In the genomic region with DNA sequence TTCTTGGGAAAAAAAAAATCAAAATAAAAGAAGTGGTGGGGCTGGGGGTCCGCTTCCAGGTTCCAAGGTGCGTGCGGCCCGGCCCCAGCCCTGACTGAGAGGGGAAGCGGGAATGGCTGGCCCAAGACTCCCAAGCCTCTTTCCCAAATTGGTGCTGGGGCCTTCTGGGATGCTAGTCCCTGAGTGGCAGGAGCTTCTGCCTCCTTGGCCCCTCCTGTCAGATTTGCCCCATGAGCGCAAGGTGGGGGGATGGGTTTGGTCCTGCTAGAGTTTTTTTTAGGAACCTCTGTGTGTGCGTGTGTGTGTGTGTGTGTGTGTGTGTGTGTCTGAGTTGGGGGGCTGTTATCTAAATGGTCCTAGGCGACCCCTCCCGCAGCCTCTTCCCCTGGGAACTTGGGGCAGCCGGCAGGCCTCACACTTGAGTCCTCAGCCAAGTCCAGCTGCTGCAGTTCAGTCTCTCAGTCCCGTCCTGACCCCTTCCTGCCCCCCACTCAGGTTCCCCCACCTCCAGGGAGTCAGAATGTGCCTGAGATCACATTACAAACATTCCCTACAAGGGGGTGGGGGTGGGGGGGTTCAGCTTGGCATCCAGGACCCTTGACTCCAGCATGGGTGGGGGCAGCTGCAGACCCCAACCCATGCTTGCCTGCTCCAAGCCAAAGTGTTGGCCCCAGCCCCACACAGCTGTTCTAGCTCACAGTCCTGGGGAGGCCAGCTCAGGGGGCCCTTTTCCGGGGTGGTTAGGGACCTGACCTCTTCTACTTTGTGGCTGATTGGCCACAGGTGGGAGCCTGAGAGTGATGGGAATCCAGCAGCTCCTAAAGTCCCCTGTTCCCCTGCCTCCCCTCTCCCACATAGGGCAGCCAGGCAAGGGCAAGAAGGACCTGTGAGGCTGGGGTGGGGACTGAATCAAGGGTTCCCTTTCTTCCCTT, we compare ENCODE assay signal across 9 cellular contexts. TPM values are rescaled to one million over a fixed set of nuclear protein-coding genes. Genes with fewer than 3 reads are reported as not detected.
DNase-seq lines count a peak whose midpoint lies in the region; ATAC-seq, FAIRE-seq and TF ChIP-seq lines count a peak whose summit lies in the region.
"Had no signal": no experiment of that assay in that cellular context is flagged by ENCODE, and none has a peak within 500 bp of the region (broad histone marks: within the 10 kb centered on the region; RNA-seq: fewer than 3 reads in every experiment).

No MANE protein-coding gene starts in this region.

- H3K36me3 Mint-ChIP-seq in WTC11: peaks cover 3% of the 10 kb centered on the region

- peaks cover 7% of the 10 kb centered on the region for H3K4me1 ChIP-seq in right cardiac atrium (ENCODE audit: control insufficient read depth, insufficient read depth, low read length)
- peaks cover 2% of the 10 kb centered on the region for H3K4me1 ChIP-seq in rectal smooth muscle tissue (ENCODE audit: control insufficient read depth, insufficient read depth, low read length)
- no peaks in the 10 kb centered on the region for H3K4me1 ChIP-seq in pancreas

- POLR2A ChIA-PET in WTC11 (lab: Charles Lee): interaction anchor here (1.2 kb wide), 1 partner anchor 389 kb away, joined by 3 read pairs; no protein-coding TSS in a partner anchor

- peaks cover 97% of the 10 kb centered on the region for H3K27me3 Mint-ChIP-seq in WTC11 (ENCODE audit: low read depth)

- H3K27ac ChIP-seq in right cardiac atrium (ENCODE audit: low read length) (no peak overlapping the region), rectal smooth muscle tissue (ENCODE audit: low read depth, low read length) (no peak overlapping the region), pancreas (no peak overlapping the region)

- H3K9me3 ChIP-seq in right cardiac atrium (ENCODE audit: control insufficient read depth, low read length) (no peaks in the 10 kb centered on the region), pancreas (no peaks in the 10 kb centered on the region)

- intact Hi-C loops in right cardiac atrium (cut with DNase I): loop anchor here in 1 of 4 donors (5.0 kb wide), 1 partner anchor 65 kb away; no protein-coding TSS in a partner anchor
- intact Hi-C loops in pancreas (cut with DNase I): no loop called here

- peak overlapping the region; percentile 56 for H3K4me3 Mint-ChIP-seq in WTC11

- H3K4me3 ChIP-seq in right cardiac atrium (ENCODE audit: low read length) (peak overlapping the region; percentile 92), rectal smooth muscle tissue (ENCODE audit: low read length) (peak overlapping the region; percentile 20), pancreas (no peak overlapping the region)

- no peak overlapping the region for H3K27ac Mint-ChIP-seq in WTC11

- DNase-seq in ELF-1 (ENCODE audit: low read depth, low spot score) (peak; percentile 27), WTC11 (ENCODE audit: low spot score) (no peak), right cardiac atrium (no peak), NCI-H510A (lab: John Stamatoyannopoulos, UW) (no peak), pancreas (no peak), NCI-H524 (lab: John Stamatoyannopoulos, UW) (no peak)
- DNase-seq in activated CD4-positive, alpha-beta T cell treated with anti-CD3 and anti-CD28 coated beads, Interleukin-2, amount 50 U/mL, for 4 hours: no peak
- DNase-seq: NCI-H2029 had no signal

- no peak overlapping the region for H3K9ac ChIP-seq in rectal smooth muscle tissue (ENCODE audit: low read length)

- ATAC-seq in WTC11: no peak
- ATAC-seq in right cardiac atrium: no peak
- ATAC-seq in pancreas: no peak

- 33% methylated on average over 12 of the region's 12 CpGs for WGBS in right cardiac atrium
- 64 to 85% methylated on average over 12 of the region's 12 CpGs for WGBS in pancreas, 2 donors

- no peak for TF ChIP-seq CTCF in WTC11 (IDR thresholded peaks at IDR 0.05)
- TF ChIP-seq CTCF in pancreas (IDR thresholded peaks at IDR 0.05): no peak

- H3K27me3 ChIP-seq in right cardiac atrium (ENCODE audit: control insufficient read depth, insufficient read depth): no peaks in the 10 kb centered on the region
- no peaks in the 10 kb centered on the region for H3K27me3 ChIP-seq in rectal smooth muscle tissue (ENCODE audit: control insufficient read depth, insufficient read depth, low read length)
- H3K27me3 ChIP-seq in pancreas: no peaks in the 10 kb centered on the region

- H3K36me3 ChIP-seq in rectal smooth muscle tissue (ENCODE audit: control insufficient read depth, insufficient read depth, low read length): no peaks in the 10 kb centered on the region
- no peaks in the 10 kb centered on the region for H3K36me3 ChIP-seq in pancreas

- no peaks in the 10 kb centered on the region for H3K9me3 Mint-ChIP-seq in WTC11

- peaks cover 22% of the 10 kb centered on the region for H3K4me1 Mint-ChIP-seq in WTC11

- CTCF ChIA-PET in WTC11 (lab: Charles Lee): interaction anchor here (1.4 kb wide), 1 partner anchor 555 kb away, joined by 4 read pairs; no protein-coding TSS in a partner anchor

- FAIRE-seq in pancreas (lab: Jason Lieb, UNC): no peak

TF ChIP-seq in WTC11, 78 proteins besides CTCF, POLR2A, EP300 and RAD21 (continues in another document):
- TF ChIP-seq, protein P1, sequence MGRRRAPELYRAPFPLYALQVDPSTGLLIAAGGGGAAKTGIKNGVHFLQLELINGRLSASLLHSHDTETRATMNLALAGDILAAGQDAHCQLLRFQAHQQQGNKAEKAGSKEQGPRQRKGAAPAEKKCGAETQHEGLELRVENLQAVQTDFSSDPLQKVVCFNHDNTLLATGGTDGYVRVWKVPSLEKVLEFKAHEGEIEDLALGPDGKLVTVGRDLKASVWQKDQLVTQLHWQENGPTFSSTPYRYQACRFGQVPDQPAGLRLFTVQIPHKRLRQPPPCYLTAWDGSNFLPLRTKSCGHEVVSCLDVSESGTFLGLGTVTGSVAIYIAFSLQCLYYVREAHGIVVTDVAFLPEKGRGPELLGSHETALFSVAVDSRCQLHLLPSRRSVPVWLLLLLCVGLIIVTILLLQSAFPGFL (CRISPR knock-in tag; IDR thresholded peaks at IDR 0.05; ENCODE audit: borderline replicate concordance): no peak
- TF ChIP-seq, protein P2, sequence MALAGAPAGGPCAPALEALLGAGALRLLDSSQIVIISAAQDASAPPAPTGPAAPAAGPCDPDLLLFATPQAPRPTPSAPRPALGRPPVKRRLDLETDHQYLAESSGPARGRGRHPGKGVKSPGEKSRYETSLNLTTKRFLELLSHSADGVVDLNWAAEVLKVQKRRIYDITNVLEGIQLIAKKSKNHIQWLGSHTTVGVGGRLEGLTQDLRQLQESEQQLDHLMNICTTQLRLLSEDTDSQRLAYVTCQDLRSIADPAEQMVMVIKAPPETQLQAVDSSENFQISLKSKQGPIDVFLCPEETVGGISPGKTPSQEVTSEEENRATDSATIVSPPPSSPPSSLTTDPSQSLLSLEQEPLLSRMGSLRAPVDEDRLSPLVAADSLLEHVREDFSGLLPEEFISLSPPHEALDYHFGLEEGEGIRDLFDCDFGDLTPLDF (CRISPR knock-in tag; IDR thresholded peaks at IDR 0.05): no peak
- TF ChIP-seq, protein P3, sequence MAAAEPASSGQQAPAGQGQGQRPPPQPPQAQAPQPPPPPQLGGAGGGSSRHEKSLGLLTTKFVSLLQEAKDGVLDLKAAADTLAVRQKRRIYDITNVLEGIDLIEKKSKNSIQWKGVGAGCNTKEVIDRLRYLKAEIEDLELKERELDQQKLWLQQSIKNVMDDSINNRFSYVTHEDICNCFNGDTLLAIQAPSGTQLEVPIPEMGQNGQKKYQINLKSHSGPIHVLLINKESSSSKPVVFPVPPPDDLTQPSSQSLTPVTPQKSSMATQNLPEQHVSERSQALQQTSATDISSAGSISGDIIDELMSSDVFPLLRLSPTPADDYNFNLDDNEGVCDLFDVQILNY (CRISPR knock-in tag; IDR thresholded peaks at IDR 0.05): no peak
- no peak for TF ChIP-seq NR2C2 (CRISPR knock-in tag; IDR thresholded peaks at IDR 0.05)
- TF ChIP-seq, protein P4, sequence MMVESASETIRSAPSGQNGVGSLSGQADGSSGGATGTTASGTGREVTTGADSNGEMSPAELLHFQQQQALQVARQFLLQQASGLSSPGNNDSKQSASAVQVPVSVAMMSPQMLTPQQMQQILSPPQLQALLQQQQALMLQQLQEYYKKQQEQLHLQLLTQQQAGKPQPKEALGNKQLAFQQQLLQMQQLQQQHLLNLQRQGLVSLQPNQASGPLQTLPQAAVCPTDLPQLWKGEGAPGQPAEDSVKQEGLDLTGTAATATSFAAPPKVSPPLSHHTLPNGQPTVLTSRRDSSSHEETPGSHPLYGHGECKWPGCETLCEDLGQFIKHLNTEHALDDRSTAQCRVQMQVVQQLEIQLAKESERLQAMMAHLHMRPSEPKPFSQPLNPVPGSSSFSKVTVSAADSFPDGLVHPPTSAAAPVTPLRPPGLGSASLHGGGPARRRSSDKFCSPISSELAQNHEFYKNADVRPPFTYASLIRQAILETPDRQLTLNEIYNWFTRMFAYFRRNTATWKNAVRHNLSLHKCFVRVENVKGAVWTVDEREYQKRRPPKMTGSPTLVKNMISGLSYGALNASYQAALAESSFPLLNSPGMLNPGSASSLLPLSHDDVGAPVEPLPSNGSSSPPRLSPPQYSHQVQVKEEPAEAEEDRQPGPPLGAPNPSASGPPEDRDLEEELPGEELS (CRISPR knock-in tag; IDR thresholded peaks at IDR 0.05): no peak
- TF ChIP-seq, protein P5, sequence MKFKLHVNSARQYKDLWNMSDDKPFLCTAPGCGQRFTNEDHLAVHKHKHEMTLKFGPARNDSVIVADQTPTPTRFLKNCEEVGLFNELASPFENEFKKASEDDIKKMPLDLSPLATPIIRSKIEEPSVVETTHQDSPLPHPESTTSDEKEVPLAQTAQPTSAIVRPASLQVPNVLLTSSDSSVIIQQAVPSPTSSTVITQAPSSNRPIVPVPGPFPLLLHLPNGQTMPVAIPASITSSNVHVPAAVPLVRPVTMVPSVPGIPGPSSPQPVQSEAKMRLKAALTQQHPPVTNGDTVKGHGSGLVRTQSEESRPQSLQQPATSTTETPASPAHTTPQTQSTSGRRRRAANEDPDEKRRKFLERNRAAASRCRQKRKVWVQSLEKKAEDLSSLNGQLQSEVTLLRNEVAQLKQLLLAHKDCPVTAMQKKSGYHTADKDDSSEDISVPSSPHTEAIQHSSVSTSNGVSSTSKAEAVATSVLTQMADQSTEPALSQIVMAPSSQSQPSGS (CRISPR knock-in tag; IDR thresholded peaks at IDR 0.05; ENCODE audit: borderline replicate concordance, low read depth): no peak

RNA-seq across cellular contexts. Expression of a gene that starts 4.0 kb away (rescaled TPM):
- total RNA-seq in WTC11 (2021) (9.7 to 16.4 TPM (median 10.0 TPM) in 3 replicates), right cardiac atrium (10 to 100 TPM; 18.6 to 28.0 (median 24.4) TPM), pancreas (10 to 100 TPM in 1 of 6 donors, 1 to 10 TPM in 5; 2.4 to 13.3 (median 4.9) TPM)
- polyA plus RNA-seq in right cardiac atrium (27.1 TPM), pancreas (1 to 10 TPM; 5.9 to 8.0 TPM)

Comparison
In these comparisons a context has a peak if more than half of its experiments do, and no peak if none do; other contexts are left out.
1. H3K4me3 ChIP-seq: peak in right cardiac atrium (single experiment) and rectal smooth muscle tissue (single experiment); none in pancreas (0 of 4).